In genomic region chr6:99522531-99522930, GRCh38 we compare ENCODE assay signal across 15 cellular contexts. TPM values are rescaled to one million over a fixed set of nuclear protein-coding genes. Genes with fewer than 3 reads are reported as not detected.
A peak's percentile ranks its signal among the peaks of the same experiment; 100 is the strongest.
DNase-seq lines count a peak whose midpoint lies in the region; ATAC-seq, FAIRE-seq and TF ChIP-seq lines count a peak whose summit lies in the region.
"Had no signal": no experiment of that assay in that cellular context is flagged by ENCODE, and none has a peak within 500 bp of the region (broad histone marks: within the 10 kb centered on the region; RNA-seq: fewer than 3 reads in every experiment).

No MANE protein-coding gene starts in this region.

- peak overlapping the region; percentile 92 for H3K4me3 Mint-ChIP-seq in stimulated activated naive CD8-positive, alpha-beta T cell treated with anti-CD3 and anti-CD28 coated beads, Interleukin-15, Interleukin-2, amounts not matched to agents 100 ng/mL and 50 ng/mL, for 24 hours
- no peak overlapping the region for H3K4me3 Mint-ChIP-seq in stimulated activated naive CD8-positive, alpha-beta T cell treated with anti-CD3 and anti-CD28 coated beads, Interleukin-15, amount 100 ng/mL, for 72 hours
- H3K4me3 Mint-ChIP-seq in T-helper 2 cell treated with Interferon-gamma antibody and Interleukin-4, amounts not matched to agents 5 μg/mL and 100 μg/mL, for 36 hours = no peak overlapping the region

- no peaks in the 10 kb centered on the region for H3K27me3 Mint-ChIP-seq in stimulated activated naive CD8-positive, alpha-beta T cell treated with anti-CD3 and anti-CD28 coated beads, Interleukin-15, Interleukin-2, amounts not matched to agents 100 ng/mL and 50 ng/mL, for 24 hours
- H3K27me3 Mint-ChIP-seq in stimulated activated naive CD8-positive, alpha-beta T cell treated with anti-CD3 and anti-CD28 coated beads, Interleukin-15, amount 100 ng/mL, for 72 hours = no peaks in the 10 kb centered on the region
- peaks cover 3% of the 10 kb centered on the region for H3K27me3 Mint-ChIP-seq in T-helper 2 cell treated with Interferon-gamma antibody and Interleukin-4, amounts not matched to agents 5 μg/mL and 100 μg/mL, for 36 hours (ENCODE audit: low read depth)

- ATAC-seq in stimulated activated naive CD8-positive, alpha-beta T cell treated with anti-CD3 and anti-CD28 coated beads, Interleukin-15, amount 100 ng/mL, for 72 hours = no peak
- peak; percentile 23; the same call in 2 of the 3 replicates for ATAC-seq in RWPE2 (ENCODE audit: low read depth)

- no peak for FAIRE-seq in small intestine (lab: Jason Lieb, UNC)
- FAIRE-seq: frontal cortex, GM12892 had no signal

- H3K27ac Mint-ChIP-seq in stimulated activated naive CD8-positive, alpha-beta T cell treated with anti-CD3 and anti-CD28 coated beads, Interleukin-15, Interleukin-2, amounts not matched to agents 100 ng/mL and 50 ng/mL, for 24 hours = peak overlapping the region; percentile 45
- peak overlapping the region in 1 of 2 donors; percentile 12 for H3K27ac Mint-ChIP-seq in stimulated activated naive CD8-positive, alpha-beta T cell treated with anti-CD3 and anti-CD28 coated beads, Interleukin-15, amount 100 ng/mL, for 72 hours
- H3K27ac Mint-ChIP-seq in T-helper 2 cell treated with Interferon-gamma antibody and Interleukin-4, amounts not matched to agents 5 μg/mL and 100 μg/mL, for 36 hours = no peak overlapping the region

- no peaks in the 10 kb centered on the region for H3K36me3 Mint-ChIP-seq in stimulated activated naive CD8-positive, alpha-beta T cell treated with anti-CD3 and anti-CD28 coated beads, Interleukin-15, Interleukin-2, amounts not matched to agents 100 ng/mL and 50 ng/mL, for 24 hours (ENCODE audit: low read depth)
- H3K36me3 Mint-ChIP-seq in T-helper 2 cell treated with Interferon-gamma antibody and Interleukin-4, amounts not matched to agents 5 μg/mL and 100 μg/mL, for 36 hours (ENCODE audit: low read depth) = no peaks in the 10 kb centered on the region

- H3K36me3 ChIP-seq in RWPE2 (ENCODE audit: low read depth) = peaks cover 11% of the 10 kb centered on the region
- no peaks in the 10 kb centered on the region for H3K36me3 ChIP-seq in small intestine (ENCODE audit: control insufficient read depth in 2 of 2, insufficient read depth in 2 of 2, low read length in 2 of 2)

- WGBS in small intestine, 3 donors = 78 to 86% (median 81%) methylated on average over 4 of the region's 4 CpGs

- H3K4me3 ChIP-seq in RWPE2 (ENCODE audit: severe bottlenecking) = no peak overlapping the region
- H3K4me3 ChIP-seq in fibroblast of pulmonary artery (replicated peaks; ENCODE audit: low read depth, low read length) = peak overlapping the region; percentile 83
- no peak overlapping the region for H3K4me3 ChIP-seq in small intestine (ENCODE audit: low read depth in 1 of 2, low read length in 2 of 2)

- H3K4me1 ChIP-seq in RWPE2 (ENCODE audit: insufficient read depth, poor library complexity, severe bottlenecking) (no peaks in the 10 kb centered on the region), small intestine (ENCODE audit: control insufficient read depth in 2 of 2, insufficient read depth in 1 of 2, low read depth in 1 of 2, low read length in 1 of 2) (no peaks in the 10 kb centered on the region)

- H3K27me3 ChIP-seq in RWPE2 (ENCODE audit: insufficient read depth, poor library complexity, severe bottlenecking) (no peaks in the 10 kb centered on the region), small intestine (ENCODE audit: control insufficient read depth in 2 of 2, insufficient read depth in 2 of 2, low read length in 2 of 2) (no peaks in the 10 kb centered on the region)

- peaks cover 23% of the 10 kb centered on the region for H3K4me1 Mint-ChIP-seq in stimulated activated naive CD8-positive, alpha-beta T cell treated with anti-CD3 and anti-CD28 coated beads, Interleukin-15, Interleukin-2, amounts not matched to agents 100 ng/mL and 50 ng/mL, for 24 hours (ENCODE audit: low read depth)
- peaks cover 18% of the 10 kb centered on the region for H3K4me1 Mint-ChIP-seq in stimulated activated naive CD8-positive, alpha-beta T cell treated with anti-CD3 and anti-CD28 coated beads, Interleukin-15, amount 100 ng/mL, for 72 hours
- H3K4me1 Mint-ChIP-seq in T-helper 2 cell treated with Interferon-gamma antibody and Interleukin-4, amounts not matched to agents 5 μg/mL and 100 μg/mL, for 36 hours (ENCODE audit: low read depth) = peaks cover 4% of the 10 kb centered on the region

- no peak for TF ChIP-seq CTCF in RWPE2 (IDR thresholded peaks at IDR 0.05; ENCODE audit: poor library complexity, severe bottlenecking)
- no peak for TF ChIP-seq CTCF in fibroblast of pulmonary artery (IDR thresholded peaks at IDR 0.05; ENCODE audit: low read length, missing control alignments)

- no peaks in the 10 kb centered on the region for H3K9me3 Mint-ChIP-seq in stimulated activated naive CD8-positive, alpha-beta T cell treated with anti-CD3 and anti-CD28 coated beads, Interleukin-15, Interleukin-2, amounts not matched to agents 100 ng/mL and 50 ng/mL, for 24 hours
- H3K9me3 Mint-ChIP-seq in stimulated activated naive CD8-positive, alpha-beta T cell treated with anti-CD3 and anti-CD28 coated beads, Interleukin-15, amount 100 ng/mL, for 72 hours = peaks cover 0 to 5% of the 10 kb centered on the region in 2 donors
- no peaks in the 10 kb centered on the region for H3K9me3 Mint-ChIP-seq in T-helper 2 cell treated with Interferon-gamma antibody and Interleukin-4, amounts not matched to agents 5 μg/mL and 100 μg/mL, for 36 hours
- H3K9me3 Mint-ChIP-seq: CD14-positive monocyte had no signal

- H3K27ac ChIP-seq in RWPE2 (ENCODE audit: poor library complexity, severe bottlenecking) (no peak overlapping the region), small intestine (ENCODE audit: low read depth in 1 of 2, low read length in 1 of 2) (no peak overlapping the region)

- no peak for DNase-seq in stimulated activated naive CD8-positive, alpha-beta T cell treated with anti-CD3 and anti-CD28 coated beads, Interleukin-15, amount 100 ng/mL, for 72 hours
- DNase-seq in RWPE2 (ENCODE audit: low spot score) (no peak), fibroblast of pulmonary artery (ENCODE audit: low read depth) (peak; percentile 81), small intestine (no peak), AML-193 (lab: John Stamatoyannopoulos, UW) (no peak)
- DNase-seq in stimulated activated CD4-positive, alpha-beta T cell treated with anti-CD3 and anti-CD28 coated beads, Interleukin-4, amount 100 ng/mL, for 1 hour = no peak
- no peak for DNase-seq in T-helper 2 cell treated with Interferon-gamma antibody and Interleukin-4, amounts not matched to agents 5 μg/mL and 100 μg/mL, for 36 hours (ENCODE audit: low spot score)
- DNase-seq: left ventricle myocardium superior; NCI-H187; stimulated activated CD4-positive, alpha-beta T cell treated with anti-CD3 and anti-CD28 coated beads, Interleukin-4, amount 100 ng/mL, for 4 hours; T1000 had no signal

- H3K9me3 ChIP-seq in RWPE2 (ENCODE audit: severe bottlenecking) (no peaks in the 10 kb centered on the region), small intestine (ENCODE audit: control insufficient read depth, low read depth) (no peaks in the 10 kb centered on the region)

RNA-seq across cellular contexts. Expression of gene USP45, which starts 7.3 kb away (rescaled TPM):
- polyA plus RNA-seq in small intestine = 1 to 10 TPM; 3.8 to 6.3 (median 5.4) TPM

RNA-seq across cellular contexts. Expression of gene CCNC, which starts 45.9 kb away (rescaled TPM):
- polyA plus RNA-seq in small intestine = 10 to 100 TPM; 40.4 to 55.0 (median 45.1) TPM
